In genomic region chr4:41158756-41159155, GRCh38 we compare ENCODE assay signal across 1 cellular context.
A peak's percentile ranks its signal among the peaks of the same experiment; 100 is the strongest.
TF ChIP-seq lines count a peak whose summit lies in the region.

No MANE protein-coding gene starts in this region.

TF ChIP-seq in HepG2, 621 proteins besides CTCF, POLR2A, EP300 and RAD21:
- no peak for TF ChIP-seq ZNF768 (CRISPR knock-in tag; IDR thresholded peaks at IDR 0.05)
- TF ChIP-seq ZFP90 (CRISPR knock-in tag; IDR thresholded peaks at IDR 0.05; ENCODE audit: borderline replicate concordance) = peak; percentile 93; the same call in 1 of the 2 replicates
